ENCODE assay signal across 8 cellular contexts in the genomic region with DNA sequence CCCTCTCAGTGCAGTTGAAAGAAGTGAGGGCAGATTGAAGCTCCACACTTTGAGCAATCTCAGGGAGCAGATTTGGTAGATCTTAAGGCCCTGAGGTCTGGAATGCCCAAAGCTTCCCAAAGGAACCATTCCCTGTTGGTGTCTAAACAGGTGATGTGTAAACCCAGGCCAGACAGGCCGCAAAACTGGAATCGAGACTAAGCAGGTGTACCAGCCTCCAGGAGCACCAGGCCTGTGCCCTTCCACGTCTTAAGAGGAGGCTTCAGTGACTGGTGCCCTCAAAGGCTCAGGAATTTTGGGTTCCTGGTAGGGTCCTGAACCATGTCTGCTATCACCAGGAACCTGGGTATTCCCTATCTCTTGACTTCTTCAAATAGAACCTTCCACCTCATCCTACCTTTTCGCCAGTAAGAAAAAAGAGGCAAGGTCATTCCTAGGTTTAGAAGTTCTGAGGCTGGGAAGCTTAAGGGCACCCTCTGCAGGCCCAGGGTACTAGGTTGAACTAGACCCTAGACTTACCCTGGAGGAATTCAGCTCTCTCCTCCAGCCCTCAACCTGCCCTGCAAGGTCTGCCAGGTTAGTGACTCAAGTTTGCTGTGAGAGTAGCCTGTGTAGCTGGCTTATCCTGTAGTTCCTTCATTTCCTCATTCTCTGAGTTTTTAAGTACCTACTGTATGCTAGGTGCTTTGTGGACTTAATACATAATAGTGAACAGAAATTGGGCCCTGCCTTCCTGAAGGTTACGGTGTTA.
A peak's percentile ranks its signal among the peaks of the same experiment; 100 is the strongest.
DNase-seq lines count a peak whose midpoint lies in the region; ATAC-seq, FAIRE-seq and TF ChIP-seq lines count a peak whose summit lies in the region.

No MANE protein-coding gene starts in this region.

- no peaks in the 10 kb centered on the region for H3K9me3 ChIP-seq in SJCRH30 (replicated peaks)

- ATAC-seq in natural killer cell treated with Interleukin-12 subunit alpha and Interleukin-12 subunit beta and Interleukin-15 and Interleukin-18, amount 100 ng/mL, for 72 hours, result no peak
- ATAC-seq in GM21717 (IDR thresholded peaks at IDR 0.05; ENCODE audit: unreplicated experiment), result no peak

- FAIRE-seq in GM12892 (lab: Jason Lieb, UNC), result no peak

- no peak overlapping the region for H3K4me3 Mint-ChIP-seq in natural killer cell treated with Interleukin-12 subunit alpha and Interleukin-12 subunit beta and Interleukin-15 and Interleukin-18, amount 100 ng/mL, for 72 hours

- peak; percentile 17 for TF ChIP-seq CTCF in AG10803 (conservative IDR thresholded peaks at IDR 0.05; ENCODE audit: low read length)
- peak; percentile 10 for TF ChIP-seq CTCF in NB4 (IDR thresholded peaks at IDR 0.05; ENCODE audit: low read depth, low read length)

- peaks cover 9 to 39% of the 10 kb centered on the region in 2 donors for H3K4me1 Mint-ChIP-seq in natural killer cell treated with Interleukin-12 subunit alpha and Interleukin-12 subunit beta and Interleukin-15 and Interleukin-18, amount 100 ng/mL, for 72 hours (ENCODE audit: low read depth in 2 of 2)

- peak overlapping the region; percentile 71 to 84 for H3K27ac Mint-ChIP-seq in natural killer cell treated with Interleukin-12 subunit alpha and Interleukin-12 subunit beta and Interleukin-15 and Interleukin-18, amount 100 ng/mL, for 72 hours

- H3K9me3 Mint-ChIP-seq in natural killer cell treated with Interleukin-12 subunit alpha and Interleukin-12 subunit beta and Interleukin-15 and Interleukin-18, amount 100 ng/mL, for 72 hours, result no peaks in the 10 kb centered on the region

- H3K27me3 ChIP-seq in SJCRH30, result no peaks in the 10 kb centered on the region

- TF ChIP-seq POLR2A in NB4 (IDR thresholded peaks at IDR 0.05; ENCODE audit: extremely low read depth, insufficient read length) (no peak), GM12892 (IDR thresholded peaks at IDR 0.05; ENCODE audit: low read depth, low read length) (no peak)

- H3K4me3 ChIP-seq in AG10803 (ENCODE audit: low read length) (no peak overlapping the region), NB4 (ENCODE audit: low read depth, low read length) (no peak overlapping the region), SJCRH30 (no peak overlapping the region)

- no peak for DNase-seq in AG10803 (ENCODE audit: low read depth)
- DNase-seq in NB4 (ENCODE audit: low read depth), result peak; percentile 25
- peak; percentile 27 for DNase-seq in dermis blood vessel endothelial cell
- DNase-seq in natural killer cell treated with Interleukin-12 subunit alpha and Interleukin-12 subunit beta and Interleukin-15 and Interleukin-18, amount 100 ng/mL, for 72 hours (ENCODE audit: low spot score), result no peak
- DNase-seq in amniotic stem cell (lab: John Stamatoyannopoulos, UW), result no peak
- DNase-seq in SJCRH30, result no peak
- no peak for DNase-seq in GM12892 (ENCODE audit: insufficient read length)

- no peaks in the 10 kb centered on the region for H3K4me1 ChIP-seq in SJCRH30

- H3K27ac ChIP-seq in SJCRH30, result no peak overlapping the region

- no peaks in the 10 kb centered on the region for H3K27me3 Mint-ChIP-seq in natural killer cell treated with Interleukin-12 subunit alpha and Interleukin-12 subunit beta and Interleukin-15 and Interleukin-18, amount 100 ng/mL, for 72 hours

- H3K36me3 Mint-ChIP-seq in natural killer cell treated with Interleukin-12 subunit alpha and Interleukin-12 subunit beta and Interleukin-15 and Interleukin-18, amount 100 ng/mL, for 72 hours, result no peaks in the 10 kb centered on the region

- no peaks in the 10 kb centered on the region for H3K36me3 ChIP-seq in SJCRH30

Comparison
In these comparisons a context has a peak if more than half of its experiments do, and no peak if none do; other contexts are left out.
1. DNase-seq: peak in NB4 (single experiment) and dermis blood vessel endothelial cell (single experiment); none in AG10803 (single experiment), natural killer cell treated with Interleukin-12 subunit alpha and Interleukin-12 subunit beta and Interleukin-15 and Interleukin-18, amount 100 ng/mL, for 72 hours (single experiment), amniotic stem cell (single experiment), SJCRH30 (0 of 2) and GM12892 (single experiment).